ENCODE assay signal across 33 cellular contexts in genomic region chr1:119010201-119010600, GRCh38. TPM values are rescaled to one million over a fixed set of nuclear protein-coding genes. Genes with fewer than 3 reads are reported as not detected.
A peak's percentile ranks its signal among the peaks of the same experiment; 100 is the strongest.
DNase-seq lines count a peak whose midpoint lies in the region; ATAC-seq and TF ChIP-seq lines count a peak whose summit lies in the region.
"Had no signal": no experiment of that assay in that cellular context is flagged by ENCODE, and none has a peak within 500 bp of the region (broad histone marks: within the 10 kb centered on the region; RNA-seq: fewer than 3 reads in every experiment).

No MANE protein-coding gene starts in this region.

- peaks cover 5% of the 10 kb centered on the region for H3K36me3 Mint-ChIP-seq in activated CD4-positive, alpha-beta T cell treated with anti-CD3 and anti-CD28 coated beads for 36 hours (ENCODE audit: low read depth)
- H3K36me3 Mint-ChIP-seq: neural progenitor cell had no signal

- no peaks in the 10 kb centered on the region for H3K36me3 ChIP-seq in GM23248 (ENCODE audit: low read depth)
- H3K36me3 ChIP-seq: cardiac muscle cell, neural progenitor cell, thoracic aorta had no signal

- H2AFZ ChIP-seq in GM23248 = no peak overlapping the region
- H2AFZ ChIP-seq: neural progenitor cell, parathyroid adenoma had no signal

- in situ Hi-C loops in GM23248 (cut with MboI) = no loop called here

- no peaks in the 10 kb centered on the region for H3K9me2 ChIP-seq in GM23248 (ENCODE audit: insufficient read depth)

- 0% methylated on average over 1 of the region's 1 CpG for WGBS in GM23248 (ENCODE audit: low coverage in 1 of 2, low lambda C conversion rate in 2 of 2, missing lambda C conversion rate in 2 of 2), 2 experiments

- H3K79me2 ChIP-seq in GM23248 (ENCODE audit: insufficient read depth) = no peaks in the 10 kb centered on the region
- H3K79me2 ChIP-seq: parathyroid adenoma had no signal

- H4K20me1 ChIP-seq in GM23248 (ENCODE audit: insufficient read depth) = no peaks in the 10 kb centered on the region

- H3K4me3 ChIP-seq in GM23248 = no peak overlapping the region
- H3K4me3 ChIP-seq in fibroblast of mammary gland (ENCODE audit: control insufficient read depth, low read depth, low read length) = no peak overlapping the region
- H3K4me3 ChIP-seq: A549, cardiac muscle cell, coronary artery, neural progenitor cell, thoracic aorta had no signal

- H3K27ac ChIP-seq in GM23248 = no peak overlapping the region
- H3K27ac ChIP-seq: A549, cardiac muscle cell, coronary artery, neural progenitor cell, parathyroid adenoma, thoracic aorta had no signal

- H3K27me3 Mint-ChIP-seq in activated CD4-positive, alpha-beta T cell treated with anti-CD3 and anti-CD28 coated beads for 36 hours = peaks cover 60% of the 10 kb centered on the region

- no peak overlapping the region for H3K27ac Mint-ChIP-seq in activated CD4-positive, alpha-beta T cell treated with anti-CD3 and anti-CD28 coated beads for 36 hours
- H3K27ac Mint-ChIP-seq: activated naive CD4-positive, alpha-beta T cell treated with anti-CD3 and anti-CD28 coated beads, Interleukin-2, amount 50 U/mL, for 72 hours; B cell; CD8-positive, alpha-beta T cell; neural progenitor cell; stimulated activated naive CD8-positive, alpha-beta T cell treated with anti-CD3 and anti-CD28 coated beads, Interleukin-15, Interleukin-2, amounts not matched to agents 100 ng/mL and 50 ng/mL, for 24 hours; T-helper 2 cell treated with Interferon-gamma antibody and Interleukin-4, amounts not matched to agents 5 μg/mL and 100 μg/mL, for 36 hours had no signal

- H3K9ac ChIP-seq in GM23248 = no peak overlapping the region
- H3K9ac ChIP-seq: neural progenitor cell, parathyroid adenoma had no signal

- no peak overlapping the region for H3K4me2 ChIP-seq in GM23248 (ENCODE audit: unreplicated experiment)
- H3K4me2 ChIP-seq: A549, neural progenitor cell had no signal

- intact Hi-C loops in activated CD4-positive, alpha-beta T cell treated with anti-CD3 and anti-CD28 coated beads for 36 hours (cut with DNase I, micrococcal nuclease) = no loop called here

- peaks cover 19% of the 10 kb centered on the region for H3K4me1 ChIP-seq in GM23248 (ENCODE audit: insufficient read depth)
- H3K4me1 ChIP-seq: A549, parathyroid adenoma had no signal

- POLR2A ChIA-PET in activated CD4-positive, alpha-beta T cell treated with anti-CD3 and anti-CD28 coated beads for 36 hours (lab: Charles Lee) = no interaction called here

- CTCF ChIA-PET in activated CD4-positive, alpha-beta T cell treated with anti-CD3 and anti-CD28 coated beads for 36 hours (lab: Charles Lee) = no interaction called here

- no peaks in the 10 kb centered on the region for H3K9me3 ChIP-seq in GM23248 (ENCODE audit: low read depth)
- H3K9me3 ChIP-seq: A549, thoracic aorta had no signal

- DNase-seq in A172 (ENCODE audit: low spot score) (peak; percentile 5), GM23248 (peak; percentile 53), RKO (ENCODE audit: low spot score) (peak; percentile 30), fibroblast of mammary gland (ENCODE audit: low read depth) (peak; percentile 79), HuH-7.5 (ENCODE audit: low spot score) (no peak), T-helper 2 cell (no peak)
- DNase-seq in activated CD4-positive, alpha-beta T cell treated with anti-CD3 and anti-CD28 coated beads for 36 hours = no peak
- DNase-seq: activated T-cell treated with anti-CD3 and anti-CD28 coated beads for 4 hours; CD8-positive, alpha-beta T cell; DMS 273 treated with DMSO at 0.1 percent for 48 hours; effector CD8-positive, alpha-beta T cell; H7; islet precursor cell; left ventricle myocardium superior; NCI-H1092 treated with DMSO at 0.1 percent for 48 hours; NCI-H1694 treated with DMSO at 0.1 percent for 48 hours; NCI-H446; NCI-H774; OCI-M1; stimulated activated CD4-positive, alpha-beta T cell treated with anti-CD3 and anti-CD28 coated beads, Interleukin-1b, Interleukin-23, amount 100 ng/mL, for 48 hours had no signal

- peaks cover 12% of the 10 kb centered on the region for H3K4me1 Mint-ChIP-seq in activated CD4-positive, alpha-beta T cell treated with anti-CD3 and anti-CD28 coated beads for 36 hours

- TF ChIP-seq CTCF in fibroblast of mammary gland (conservative IDR thresholded peaks at IDR 0.05; ENCODE audit: control insufficient read depth, insufficient read depth, low read depth, low read length) = no peak

- H3F3A ChIP-seq in GM23248 (ENCODE audit: insufficient read depth) = peaks cover 24% of the 10 kb centered on the region

- 0 out of 2 replicates have a peak, but pooled peaks cover 7% of the 10 kb centered on the region for H3K27me3 ChIP-seq in GM23248 (replicated peaks; ENCODE audit: insufficient read depth)

- H3K4me3 Mint-ChIP-seq in activated CD4-positive, alpha-beta T cell treated with anti-CD3 and anti-CD28 coated beads for 36 hours = no peak overlapping the region
- H3K4me3 Mint-ChIP-seq: B cell; CD8-positive, alpha-beta T cell; neural progenitor cell; stimulated activated naive CD8-positive, alpha-beta T cell treated with anti-CD3 and anti-CD28 coated beads, Interleukin-15, Interleukin-2, amounts not matched to agents 100 ng/mL and 50 ng/mL, for 24 hours; T-helper 2 cell treated with Interferon-gamma antibody and Interleukin-4, amounts not matched to agents 5 μg/mL and 100 μg/mL, for 36 hours had no signal

- ATAC-seq in GM21423 (IDR thresholded peaks at IDR 0.05; ENCODE audit: unreplicated experiment) = no peak
- ATAC-seq in activated CD4-positive, alpha-beta T cell treated with anti-CD3 and anti-CD28 coated beads for 36 hours = no peak
- ATAC-seq: A549; activated naive CD4-positive, alpha-beta T cell treated with anti-CD3 and anti-CD28 coated beads, Interleukin-2, amount 50 U/mL, for 72 hours; CD8-positive, alpha-beta T cell; left ventricle myocardium superior; Right ventricle myocardium inferior had no signal

- peaks cover 11% of the 10 kb centered on the region for H3K9me3 Mint-ChIP-seq in activated CD4-positive, alpha-beta T cell treated with anti-CD3 and anti-CD28 coated beads for 36 hours (ENCODE audit: low read depth)
- H3K9me3 Mint-ChIP-seq: T-helper 2 cell treated with Interferon-gamma antibody and Interleukin-4, amounts not matched to agents 5 μg/mL and 100 μg/mL, for 36 hours had no signal

RNA-seq across cellular contexts. Expression of gene TBX15, which starts 22.1 kb away (rescaled TPM):
- total RNA-seq in A172 (2014; rRNA removed; shearing (Covaris generic)) = not detected in 2 replicates
- total RNA-seq in GM23248 (2014; rRNA removed; shearing (Covaris generic)) = 32.2 and 38.7 TPM in 2 replicates
- 39.8 and 41.7 TPM in 2 replicates for polyA plus RNA-seq in GM23248 (2016; fragmentation: Nextera tagmentation; extraction: Ambion mirVana)
- total RNA-seq in activated CD4-positive, alpha-beta T cell treated with anti-CD3 and anti-CD28 coated beads for 36 hours = not detected
- total RNA-seq: activated naive CD4-positive, alpha-beta T cell treated with anti-CD3 and anti-CD28 coated beads, Interleukin-2, amount 50 U/mL, for 72 hours; cardiac muscle cell; epithelial cell of proximal tubule had no signal
- polyA plus RNA-seq: cardiac muscle cell had no signal

Comparison
In these comparisons a context has a peak if more than half of its experiments do, and no peak if none do; other contexts are left out.
1. DNase-seq: peak in A172 (single experiment), GM23248 (single experiment), RKO (single experiment) and fibroblast of mammary gland (single experiment); none in HuH-7.5 (single experiment), activated CD4-positive, alpha-beta T cell treated with anti-CD3 and anti-CD28 coated beads for 36 hours (single experiment) and T-helper 2 cell (0 of 5).
2. RNA of gene TBX15, which starts 22.1 kb away (total RNA-seq): 32.2 to 38.7 TPM in GM23248; not detected in activated CD4-positive, alpha-beta T cell treated with anti-CD3 and anti-CD28 coated beads for 36 hours and not detected in A172; every median in the first group is over 10 times any median in the second.